In genomic region chr20:15396900-15397299, GRCh38 we compare ENCODE assay signal across 23 cellular contexts.
"Had no signal": no experiment of that assay in that cellular context is flagged by ENCODE, and none has a peak within 500 bp of the region (broad histone marks: within the 10 kb centered on the region; RNA-seq: fewer than 3 reads in every experiment).

No MANE protein-coding gene starts in this region.

- FAIRE-seq: endothelial cell of umbilical vein had no signal

- H3K27me3 ChIP-seq: body of pancreas, transverse colon, vagina had no signal

- ATAC-seq: activated T-cell treated with anti-CD3 and anti-CD28 coated beads, Interleukin-2, amount 50 U/mL, for 72 hours; body of pancreas; esophagus mucosa; left cardiac atrium; sciatic nerve; stimulated activated naive B cell treated with anti-CD40 and anti-IgM and Interleukin-4, amounts not matched to agents 10 μg/mL and 1 μg/mL and 100 μg/mL, for 72 hours; T-helper 17 cell had no signal

- DNase-seq: activated CD4-positive, alpha-beta memory T cell treated with anti-CD3 and anti-CD28 coated beads for 36 hours; activated CD4-positive, alpha-beta T cell treated with anti-CD3 and anti-CD28 coated beads for 48 hours; activated CD4-positive, CD25-positive, alpha-beta regulatory T cell; activated effector memory CD4-positive, alpha-beta T cell treated with Interleukin-2 at 50 U/mL for 16 hours; activated naive CD4-positive, alpha-beta T cell treated with anti-CD3 and anti-CD28 coated beads for 36 hours; activated T-cell treated with anti-CD3 and anti-CD28 coated beads, Interleukin-2, amount 50 U/mL, for 72 hours; body of pancreas; caudate nucleus; dermis blood vessel endothelial cell; effector memory CD4-positive, alpha-beta T cell; foreskin melanocyte; left cardiac atrium; naive B cell; posterior cingulate gyrus; stimulated activated CD4-positive, alpha-beta T cell treated with anti-CD3 and anti-CD28 coated beads, Interleukin-2, amount 100 ng/mL, for 48 hours; stimulated activated CD8-positive, alpha-beta memory T cell treated with anti-CD3 and anti-CD28 coated beads, Interleukin-4, amount 100 ng/mL, for 48 hours; stimulated activated naive B cell treated with anti-CD40 and anti-IgM and Interleukin-4, amounts not matched to agents 10 μg/mL and 1 μg/mL and 100 μg/mL, for 72 hours; T-helper 17 cell; transverse colon had no signal

- H3K36me3 Mint-ChIP-seq: activated CD4-positive, alpha-beta memory T cell treated with anti-CD3 and anti-CD28 coated beads for 36 hours; naive B cell; stimulated activated naive B cell treated with anti-CD40 and anti-IgM and Interleukin-4, amounts not matched to agents 10 μg/mL and 1 μg/mL and 100 μg/mL, for 72 hours had no signal

- H3K4me3 ChIP-seq: body of pancreas, transverse colon, vagina had no signal

- H3K4me1 ChIP-seq: body of pancreas, transverse colon, vagina had no signal

- H3K9me3 ChIP-seq: body of pancreas, transverse colon, vagina had no signal

- H3K27ac ChIP-seq: body of pancreas, transverse colon, vagina had no signal

- H3K36me3 ChIP-seq: transverse colon, vagina had no signal

- H3K27ac Mint-ChIP-seq: activated CD4-positive, alpha-beta memory T cell treated with anti-CD3 and anti-CD28 coated beads for 36 hours; activated naive CD4-positive, alpha-beta T cell treated with anti-CD3 and anti-CD28 coated beads for 36 hours; activated T-cell treated with anti-CD3 and anti-CD28 coated beads, Interleukin-2, amount 50 U/mL, for 72 hours; stimulated activated naive B cell treated with anti-CD40 and anti-IgM and Interleukin-4, amounts not matched to agents 10 μg/mL and 1 μg/mL and 100 μg/mL, for 72 hours; T-helper 17 cell had no signal
